1 cellular context compared by ENCODE assay signal in genomic region chr7:95302976-95303375, GRCh38.
TF ChIP-seq lines count a peak whose summit lies in the region.

No MANE protein-coding gene starts in this region.

TF ChIP-seq in HepG2, 621 proteins besides CTCF, POLR2A, EP300 and RAD21 (continued from another document):
- TF ChIP-seq, protein P1, sequence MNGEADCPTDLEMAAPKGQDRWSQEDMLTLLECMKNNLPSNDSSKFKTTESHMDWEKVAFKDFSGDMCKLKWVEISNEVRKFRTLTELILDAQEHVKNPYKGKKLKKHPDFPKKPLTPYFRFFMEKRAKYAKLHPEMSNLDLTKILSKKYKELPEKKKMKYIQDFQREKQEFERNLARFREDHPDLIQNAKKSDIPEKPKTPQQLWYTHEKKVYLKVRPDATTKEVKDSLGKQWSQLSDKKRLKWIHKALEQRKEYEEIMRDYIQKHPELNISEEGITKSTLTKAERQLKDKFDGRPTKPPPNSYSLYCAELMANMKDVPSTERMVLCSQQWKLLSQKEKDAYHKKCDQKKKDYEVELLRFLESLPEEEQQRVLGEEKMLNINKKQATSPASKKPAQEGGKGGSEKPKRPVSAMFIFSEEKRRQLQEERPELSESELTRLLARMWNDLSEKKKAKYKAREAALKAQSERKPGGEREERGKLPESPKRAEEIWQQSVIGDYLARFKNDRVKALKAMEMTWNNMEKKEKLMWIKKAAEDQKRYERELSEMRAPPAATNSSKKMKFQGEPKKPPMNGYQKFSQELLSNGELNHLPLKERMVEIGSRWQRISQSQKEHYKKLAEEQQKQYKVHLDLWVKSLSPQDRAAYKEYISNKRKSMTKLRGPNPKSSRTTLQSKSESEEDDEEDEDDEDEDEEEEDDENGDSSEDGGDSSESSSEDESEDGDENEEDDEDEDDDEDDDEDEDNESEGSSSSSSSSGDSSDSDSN (CRISPR knock-in tag; IDR thresholded peaks at IDR 0.05), result no peak
- no peak for TF ChIP-seq ZBTB8A (CRISPR knock-in tag; IDR thresholded peaks at IDR 0.05; ENCODE audit: borderline replicate concordance, low read depth)
- no peak for TF ChIP-seq ARID2 (CRISPR knock-in tag; IDR thresholded peaks at IDR 0.05; ENCODE audit: borderline replicate concordance)
- TF ChIP-seq MBD4 (IDR thresholded peaks at IDR 0.05; ENCODE audit: borderline replicate concordance, low read length), result no peak
- TF ChIP-seq HNRNPL (IDR thresholded peaks at IDR 0.05; ENCODE audit: low read depth, low read length), result no peak
- no peak for TF ChIP-seq ZBTB33 (CRISPR knock-in tag; IDR thresholded peaks at IDR 0.05)
- TF ChIP-seq MTA3 (CRISPR knock-in tag; IDR thresholded peaks at IDR 0.05), result no peak
- no peak for TF ChIP-seq ZFP62 (CRISPR knock-in tag; IDR thresholded peaks at IDR 0.05)
- TF ChIP-seq, protein P2, sequence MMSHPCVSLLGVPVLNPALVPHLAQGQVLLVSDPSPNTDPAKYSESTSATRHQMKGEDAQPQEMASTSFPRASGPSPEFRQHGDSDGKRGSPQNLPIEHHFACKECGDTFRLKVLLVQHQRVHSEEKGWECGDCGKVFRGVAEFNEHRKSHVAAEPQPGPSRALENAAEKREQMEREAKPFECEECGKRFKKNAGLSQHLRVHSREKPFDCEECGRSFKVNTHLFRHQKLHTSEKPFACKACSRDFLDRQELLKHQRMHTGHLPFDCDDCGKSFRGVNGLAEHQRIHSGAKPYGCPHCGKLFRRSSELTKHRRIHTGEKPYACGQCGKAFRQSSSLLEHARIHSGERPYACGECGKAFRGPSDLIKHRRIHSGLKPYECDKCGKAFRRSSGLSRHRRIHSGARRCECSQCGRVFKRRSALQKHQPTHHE (CRISPR knock-in tag; IDR thresholded peaks at IDR 0.05; ENCODE audit: borderline replicate concordance), result no peak
- TF ChIP-seq DMAP1 (CRISPR knock-in tag; IDR thresholded peaks at IDR 0.05), result no peak
- TF ChIP-seq ZNF331 (CRISPR knock-in tag; IDR thresholded peaks at IDR 0.05), result no peak
- no peak for TF ChIP-seq NR2C2 (CRISPR knock-in tag; IDR thresholded peaks at IDR 0.05; ENCODE audit: borderline replicate concordance)
- TF ChIP-seq KDM5A (IDR thresholded peaks at IDR 0.05; ENCODE audit: borderline replicate concordance, low read length), result no peak
